In the genomic region with DNA sequence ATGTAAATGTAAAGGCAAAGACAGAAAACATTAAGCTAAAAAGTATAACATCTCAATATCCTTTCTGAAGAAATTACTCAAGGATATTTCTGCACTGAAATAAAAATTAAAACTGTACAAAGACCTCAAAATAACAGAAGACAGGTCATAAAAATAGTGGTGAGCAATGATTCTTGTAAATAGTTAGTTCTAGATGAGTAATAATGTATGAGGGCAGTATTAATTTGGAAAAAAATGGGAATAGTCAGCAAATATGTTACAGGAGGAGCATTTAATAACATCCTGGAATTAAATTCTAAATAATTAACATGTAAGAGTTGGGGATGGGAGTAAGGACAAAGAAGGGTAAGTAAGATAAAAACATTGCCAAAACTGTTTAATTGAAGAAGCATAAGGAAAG, we compare ENCODE assay signal across 3 cellular contexts.
TF ChIP-seq lines count a peak whose summit lies in the region.

No MANE protein-coding gene starts in this region.

TF ChIP-seq in A549, 52 proteins besides CTCF, POLR2A, EP300 and RAD21 (continued from another document):
- no peak for TF ChIP-seq ESRRA (IDR thresholded peaks at IDR 0.05; ENCODE audit: borderline replicate concordance, low read length)
TF ChIP-seq in A549: peak in this region for 1.

TF ChIP-seq in K562, 482 proteins besides CTCF, POLR2A, EP300 and RAD21 (continued from another document):
- peak; percentile 29; the same call in 1 of the 2 replicates for TF ChIP-seq C11orf30 (IDR thresholded peaks at IDR 0.05; ENCODE audit: low read depth)
- no peak for TF ChIP-seq PML (IDR thresholded peaks at IDR 0.05; ENCODE audit: low read length)
- TF ChIP-seq ZZZ3 (IDR thresholded peaks at IDR 0.05) = no peak
- TF ChIP-seq ZNF316 (IDR thresholded peaks at IDR 0.05) = peak; percentile 64; the same call in 1 of the 2 replicates
TF ChIP-seq in K562: peak in this region for 2.

TF ChIP-seq in SK-N-SH treated with all-trans-retinoic acid at 6 μM for 48 hours, 23 proteins besides CTCF, POLR2A, EP300 and RAD21 (continued from another document):
- TF ChIP-seq ZC3H10 (CRISPR knock-in tag; IDR thresholded peaks at IDR 0.05) = no peak
- no peak for TF ChIP-seq ZFP3 (CRISPR knock-in tag; IDR thresholded peaks at IDR 0.05)
- no peak for TF ChIP-seq PPARA (CRISPR knock-in tag; IDR thresholded peaks at IDR 0.05; ENCODE audit: borderline replicate concordance)
- no peak for TF ChIP-seq ARNTL (CRISPR knock-in tag; IDR thresholded peaks at IDR 0.05; ENCODE audit: borderline replicate concordance, low read depth)
- TF ChIP-seq PATZ1 (CRISPR knock-in tag; IDR thresholded peaks at IDR 0.05; ENCODE audit: borderline replicate concordance) = no peak
- no peak for TF ChIP-seq ZNF70 (CRISPR knock-in tag; IDR thresholded peaks at IDR 0.05)
- no peak for TF ChIP-seq ESRRG (CRISPR knock-in tag; IDR thresholded peaks at IDR 0.05)
- TF ChIP-seq TOX (CRISPR knock-in tag; IDR thresholded peaks at IDR 0.05; ENCODE audit: borderline replicate concordance) = no peak
- TF ChIP-seq, protein P1, sequence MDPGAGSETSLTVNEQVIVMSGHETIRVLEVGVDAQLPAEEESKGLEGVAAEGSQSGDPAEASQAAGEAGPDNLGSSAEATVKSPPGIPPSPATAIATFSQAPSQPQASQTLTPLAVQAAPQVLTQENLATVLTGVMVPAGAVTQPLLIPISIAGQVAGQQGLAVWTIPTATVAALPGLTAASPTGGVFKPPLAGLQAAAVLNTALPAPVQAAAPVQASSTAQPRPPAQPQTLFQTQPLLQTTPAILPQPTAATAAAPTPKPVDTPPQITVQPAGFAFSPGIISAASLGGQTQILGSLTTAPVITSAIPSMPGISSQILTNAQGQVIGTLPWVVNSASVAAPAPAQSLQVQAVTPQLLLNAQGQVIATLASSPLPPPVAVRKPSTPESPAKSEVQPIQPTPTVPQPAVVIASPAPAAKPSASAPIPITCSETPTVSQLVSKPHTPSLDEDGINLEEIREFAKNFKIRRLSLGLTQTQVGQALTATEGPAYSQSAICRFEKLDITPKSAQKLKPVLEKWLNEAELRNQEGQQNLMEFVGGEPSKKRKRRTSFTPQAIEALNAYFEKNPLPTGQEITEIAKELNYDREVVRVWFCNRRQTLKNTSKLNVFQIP (CRISPR knock-in tag; IDR thresholded peaks at IDR 0.05; ENCODE audit: borderline replicate concordance, low read depth) = no peak
- no peak for TF ChIP-seq SNAI2 (CRISPR knock-in tag; IDR thresholded peaks at IDR 0.05)
- TF ChIP-seq CSDC2 (CRISPR knock-in tag; IDR thresholded peaks at IDR 0.05) = no peak
- no peak for TF ChIP-seq RARB (CRISPR knock-in tag; IDR thresholded peaks at IDR 0.05)
- no peak for TF ChIP-seq TSHZ2 (CRISPR knock-in tag; IDR thresholded peaks at IDR 0.05)
- TF ChIP-seq OSR1 (CRISPR knock-in tag; IDR thresholded peaks at IDR 0.05) = no peak
